ENCODE assay signal across 7 cellular contexts in the genomic region with DNA sequence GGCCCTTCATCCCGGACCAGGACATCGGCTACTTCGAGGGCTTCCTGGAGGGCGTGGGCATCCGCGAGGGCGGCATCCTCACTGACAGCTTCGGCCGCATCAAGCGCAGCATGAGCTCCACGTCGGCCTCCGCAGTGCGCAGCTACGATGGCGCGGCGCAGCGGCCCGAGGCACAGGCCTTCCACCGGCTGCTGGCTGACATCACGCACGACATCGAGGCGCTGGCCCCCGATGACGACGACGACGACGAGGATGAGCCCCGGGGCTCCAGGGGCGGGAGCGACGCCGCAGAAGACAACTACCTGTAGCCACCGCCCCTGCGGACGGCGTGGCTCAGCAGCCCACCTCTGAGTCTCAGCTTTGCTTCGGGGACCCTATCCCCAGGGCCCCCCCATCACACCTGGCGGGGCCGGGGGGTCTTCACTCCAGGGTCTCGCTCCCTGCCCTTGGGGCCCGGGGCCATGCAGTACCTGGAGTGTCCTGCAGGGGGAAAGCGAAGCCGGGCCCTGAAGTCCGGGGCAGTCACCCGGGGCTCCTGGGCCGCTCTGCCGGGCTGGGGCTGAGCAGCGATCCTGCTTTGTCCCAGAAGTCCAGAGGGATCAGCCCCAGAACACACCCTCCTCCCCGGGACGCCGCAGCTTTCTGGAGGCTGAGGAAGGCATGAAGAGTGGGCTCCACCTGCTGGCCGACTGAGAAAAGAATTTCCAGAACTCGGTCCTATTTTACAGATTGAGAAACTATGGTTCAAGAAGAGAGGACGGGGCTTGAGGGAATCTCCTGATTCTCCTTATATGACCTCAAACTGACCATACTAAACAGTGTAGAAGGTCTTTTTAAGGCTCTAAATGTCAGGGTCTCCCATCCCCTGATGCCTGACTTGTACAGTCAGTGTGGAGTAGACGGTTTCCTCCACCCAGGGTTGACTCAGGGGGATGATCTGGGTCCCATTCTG. TPM values are rescaled to one million over a fixed set of nuclear protein-coding genes. Genes with fewer than 3 reads are reported as not detected.
DNase-seq lines count a peak whose midpoint lies in the region; ATAC-seq, FAIRE-seq and TF ChIP-seq lines count a peak whose summit lies in the region.

No MANE protein-coding gene starts in this region.

- H3K9me3 ChIP-seq in right cardiac atrium (ENCODE audit: control insufficient read depth, low read length) = no peaks in the 10 kb centered on the region

- peaks cover 39% of the 10 kb centered on the region for H3K27me3 Mint-ChIP-seq in T-helper 2 cell treated with Interferon-gamma antibody and Interleukin-4, amounts not matched to agents 5 μg/mL and 100 μg/mL, for 36 hours (ENCODE audit: low read depth)

- TF ChIP-seq CTCF in astrocyte of the cerebellum (IDR thresholded peaks at IDR 0.05; ENCODE audit: low read depth, low read length, missing control alignments) = peak; percentile 98

- H3K27me3 ChIP-seq in right cardiac atrium (ENCODE audit: control insufficient read depth, insufficient read depth) = no peaks in the 10 kb centered on the region

- ATAC-seq in right cardiac atrium (peak; percentile 86 to 88), GM19467 (IDR thresholded peaks at IDR 0.05; ENCODE audit: unreplicated experiment) (no peak)

- DNase-seq in GM12892 (ENCODE audit: insufficient read length) = peak; percentile 48
- DNase-seq in NCI-H187 treated with DMSO at 0.1 percent for 48 hours (lab: John Stamatoyannopoulos, UW) = peak; percentile 50
- DNase-seq in T-helper 2 cell treated with Interferon-gamma antibody and Interleukin-4, amounts not matched to agents 5 μg/mL and 100 μg/mL, for 36 hours (ENCODE audit: low spot score) = peak; percentile 20
- peak; percentile 43 for DNase-seq in astrocyte of the cerebellum (ENCODE audit: low read depth)
- peak; percentile 87 to 93 (median 89) for DNase-seq in right cardiac atrium
- DNase-seq in retina = peak; percentile 88

- H3K4me3 ChIP-seq in astrocyte of the cerebellum (ENCODE audit: low read depth, low read length) (peak overlapping the region; percentile 18), right cardiac atrium (ENCODE audit: low read length) (peak overlapping the region; percentile 1)

- FAIRE-seq in GM12892 (lab: Jason Lieb, UNC) = no peak

- WGBS in right cardiac atrium = 19% methylated on average over 59 of the region's 59 CpGs

- no peaks in the 10 kb centered on the region for H3K4me1 Mint-ChIP-seq in T-helper 2 cell treated with Interferon-gamma antibody and Interleukin-4, amounts not matched to agents 5 μg/mL and 100 μg/mL, for 36 hours (ENCODE audit: low read depth)

- in situ Hi-C loops in astrocyte of the cerebellum (cut with HindIII; ENCODE audit: low sequenced_read_pairs) = no loop called here

- intact Hi-C loops in right cardiac atrium (cut with DNase I) = loop anchor here (2.0 to 10.0 kb wide), 5 partner anchors 69 to 208 kb away; no protein-coding TSS in a partner anchor

- no peak for TF ChIP-seq POLR2A in GM12892 (IDR thresholded peaks at IDR 0.05; ENCODE audit: low read depth, low read length)

- H3K9me3 Mint-ChIP-seq in T-helper 2 cell treated with Interferon-gamma antibody and Interleukin-4, amounts not matched to agents 5 μg/mL and 100 μg/mL, for 36 hours = no peaks in the 10 kb centered on the region

- H3K4me1 ChIP-seq in right cardiac atrium (ENCODE audit: control insufficient read depth, insufficient read depth, low read length) = no peaks in the 10 kb centered on the region

- H3K4me3 Mint-ChIP-seq in T-helper 2 cell treated with Interferon-gamma antibody and Interleukin-4, amounts not matched to agents 5 μg/mL and 100 μg/mL, for 36 hours = no peak overlapping the region

- no peak overlapping the region for H3K27ac Mint-ChIP-seq in T-helper 2 cell treated with Interferon-gamma antibody and Interleukin-4, amounts not matched to agents 5 μg/mL and 100 μg/mL, for 36 hours

- H3K27ac ChIP-seq in right cardiac atrium (ENCODE audit: low read length) = no peak overlapping the region

- H3K36me3 Mint-ChIP-seq in T-helper 2 cell treated with Interferon-gamma antibody and Interleukin-4, amounts not matched to agents 5 μg/mL and 100 μg/mL, for 36 hours (ENCODE audit: low read depth) = no peaks in the 10 kb centered on the region

RNA-seq across cellular contexts. Expression of gene HCK, which starts 20.8 kb away (rescaled TPM):
- 70.4 TPM for polyA plus RNA-seq in GM12892 (2012; ENCODE audit: missing spikeins)
- total RNA-seq in right cardiac atrium = 1 to 10 TPM; 5.1 to 9.0 (median 7.8) TPM
- polyA plus RNA-seq in right cardiac atrium = 2.2 TPM

RNA-seq across cellular contexts. Expression of gene CCM2L, which starts 21.0 kb away (rescaled TPM):
- polyA plus RNA-seq in GM12892 (2012; ENCODE audit: missing spikeins) = not detected
- total RNA-seq in right cardiac atrium = 1 to 10 TPM; 5.6 to 9.6 (median 7.8) TPM
- 10.3 TPM for polyA plus RNA-seq in right cardiac atrium

Comparison
In these comparisons a context has a peak if more than half of its experiments do, and no peak if none do; other contexts are left out.
1. DNase-seq: peak in every context shown above with its lines; median percentile 89 in right cardiac atrium; 88 in retina; 50 in NCI-H187 treated with DMSO at 0.1 percent for 48 hours; 48 in GM12892; 43 in astrocyte of the cerebellum; 20 in T-helper 2 cell treated with Interferon-gamma antibody and Interleukin-4, amounts not matched to agents 5 μg/mL and 100 μg/mL, for 36 hours.